9 cellular contexts compared by ENCODE assay signal in genomic region chr12:54028324-54029201, GRCh38. TPM values are rescaled to one million over a fixed set of nuclear protein-coding genes. Genes with fewer than 3 reads are reported as not detected.
A peak's percentile ranks its signal among the peaks of the same experiment; 100 is the strongest.
DNase-seq lines count a peak whose midpoint lies in the region; ATAC-seq and TF ChIP-seq lines count a peak whose summit lies in the region.
"Had no signal": no experiment of that assay in that cellular context is flagged by ENCODE, and none has a peak within 500 bp of the region (broad histone marks: within the 10 kb centered on the region; RNA-seq: fewer than 3 reads in every experiment).

HOXC6 (plus strand) TSS chr12:54028440; CDS start chr12:54028522, 82 bp downstream.

- no peak for TF ChIP-seq CTCF in thoracic aorta (IDR thresholded peaks at IDR 0.05)

- H3K27me3 ChIP-seq in thoracic aorta (replicated peaks; ENCODE audit: insufficient read depth) = no peaks in the 10 kb centered on the region

- peaks cover 20% of the 10 kb centered on the region for H3K4me1 Mint-ChIP-seq in activated CD4-positive, alpha-beta memory T cell treated with anti-CD3 and anti-CD28 coated beads for 36 hours (ENCODE audit: low read depth)
- H3K4me1 Mint-ChIP-seq in activated CD4-positive, alpha-beta memory T cell treated with anti-CD3 and anti-CD28 coated beads, Interleukin-2, amount 10 ng/mL, durations not matched to agents 7 days and 5 days = peaks cover 25% of the 10 kb centered on the region

- peaks cover 12% of the 10 kb centered on the region for H3K36me3 ChIP-seq in SK-N-MC (ENCODE audit: insufficient read depth, low read length)
- H3K36me3 ChIP-seq in thoracic aorta = peaks cover 3% of the 10 kb centered on the region

- H3K27me3 Mint-ChIP-seq in activated CD4-positive, alpha-beta memory T cell treated with anti-CD3 and anti-CD28 coated beads for 36 hours = peaks cover 74% of the 10 kb centered on the region
- peaks cover 88% of the 10 kb centered on the region for H3K27me3 Mint-ChIP-seq in activated CD4-positive, alpha-beta memory T cell treated with anti-CD3 and anti-CD28 coated beads, Interleukin-2, amount 10 ng/mL, durations not matched to agents 7 days and 5 days

- H3K9me3 ChIP-seq in SK-N-MC (ENCODE audit: low read depth, low read length) = no peaks in the 10 kb centered on the region
- H3K9me3 ChIP-seq in thoracic aorta = no peaks in the 10 kb centered on the region

- POLR2A ChIA-PET in activated CD4-positive, alpha-beta memory T cell treated with anti-CD3 and anti-CD28 coated beads for 36 hours (lab: Charles Lee) = no interaction called here
- POLR2A ChIA-PET in activated CD4-positive, alpha-beta memory T cell treated with anti-CD3 and anti-CD28 coated beads, Interleukin-2, amount 10 ng/mL, durations not matched to agents 7 days and 5 days (lab: Charles Lee) = interaction anchor here (0.6 kb wide), 1 partner anchor 263 kb away, joined by 3 read pairs; no protein-coding TSS in a partner anchor

- peaks cover 5% of the 10 kb centered on the region for H3K9me3 Mint-ChIP-seq in activated CD4-positive, alpha-beta memory T cell treated with anti-CD3 and anti-CD28 coated beads for 36 hours
- no peaks in the 10 kb centered on the region for H3K9me3 Mint-ChIP-seq in activated CD4-positive, alpha-beta memory T cell treated with anti-CD3 and anti-CD28 coated beads, Interleukin-2, amount 10 ng/mL, durations not matched to agents 7 days and 5 days

- no peak for DNase-seq in activated CD4-positive, alpha-beta memory T cell treated with anti-CD3 and anti-CD28 coated beads for 36 hours
- no peak for DNase-seq in activated CD4-positive, alpha-beta memory T cell treated with anti-CD3 and anti-CD28 coated beads, Interleukin-2, amount 10 ng/mL, durations not matched to agents 7 days and 5 days
- no peak for DNase-seq in SK-N-MC (ENCODE audit: low read depth, low spot score)
- DNase-seq in islet precursor cell = peak; percentile 75
- DNase-seq in thoracic aorta (ENCODE audit: low spot score) = no peak
- no peak for DNase-seq in NCI-H1105 treated with DMSO at 0.1 percent for 48 hours (lab: John Stamatoyannopoulos, UW)

- peak within 1 kb of the TSS; percentile 99 for H3K9ac ChIP-seq in SK-N-MC (ENCODE audit: insufficient read length)

- H3K36me3 Mint-ChIP-seq in activated CD4-positive, alpha-beta memory T cell treated with anti-CD3 and anti-CD28 coated beads for 36 hours = peaks cover 3% of the 10 kb centered on the region
- no peaks in the 10 kb centered on the region for H3K36me3 Mint-ChIP-seq in activated CD4-positive, alpha-beta memory T cell treated with anti-CD3 and anti-CD28 coated beads, Interleukin-2, amount 10 ng/mL, durations not matched to agents 7 days and 5 days (ENCODE audit: low read depth)

- peak within 1 kb of the TSS; percentile 1 for H3K4me3 Mint-ChIP-seq in activated CD4-positive, alpha-beta memory T cell treated with anti-CD3 and anti-CD28 coated beads for 36 hours
- H3K4me3 Mint-ChIP-seq in activated CD4-positive, alpha-beta memory T cell treated with anti-CD3 and anti-CD28 coated beads, Interleukin-2, amount 10 ng/mL, durations not matched to agents 7 days and 5 days = no peak within 1 kb of the TSS

- CTCF ChIA-PET in activated CD4-positive, alpha-beta memory T cell treated with anti-CD3 and anti-CD28 coated beads for 36 hours (lab: Charles Lee) = interaction anchor here (0.9 to 2.1 kb wide), 3 partner anchors 13 to 179 kb away, joined by 3 to 7 read pairs (median 3); no protein-coding TSS in a partner anchor
- CTCF ChIA-PET in activated CD4-positive, alpha-beta memory T cell treated with anti-CD3 and anti-CD28 coated beads, Interleukin-2, amount 10 ng/mL, durations not matched to agents 7 days and 5 days (lab: Charles Lee) = interaction anchor here (0.5 to 1.4 kb wide), 5 partner anchors 12 to 173 kb away, joined by 3 to 4 read pairs (median 3); no protein-coding TSS in a partner anchor

- H3K27ac ChIP-seq in SK-N-MC (peak within 1 kb of the TSS; percentile 96), thoracic aorta (peak within 1 kb of the TSS in 1 of 2 donors; percentile 7)

- ATAC-seq in thoracic aorta (ENCODE audit: insufficient number of reproducible peaks, low FRiP score, low read depth) (no peak), GM19324 (IDR thresholded peaks at IDR 0.05; ENCODE audit: low FRiP score, unreplicated experiment) (no peak), GM21423 (IDR thresholded peaks at IDR 0.05; ENCODE audit: unreplicated experiment) (no peak)

- H3K4me3 ChIP-seq in SK-N-MC (peak within 1 kb of the TSS; percentile 95), thoracic aorta (peak within 1 kb of the TSS; percentile 69)

- peaks cover 0 to 10% of the 10 kb centered on the region in 2 donors for H3K4me1 ChIP-seq in thoracic aorta (ENCODE audit: control insufficient read depth in 1 of 2, low read depth in 2 of 2)

- H3K27ac Mint-ChIP-seq in activated CD4-positive, alpha-beta memory T cell treated with anti-CD3 and anti-CD28 coated beads for 36 hours = no peak within 1 kb of the TSS
- H3K27ac Mint-ChIP-seq in activated CD4-positive, alpha-beta memory T cell treated with anti-CD3 and anti-CD28 coated beads, Interleukin-2, amount 10 ng/mL, durations not matched to agents 7 days and 5 days = no peak within 1 kb of the TSS

- intact Hi-C loops in activated CD4-positive, alpha-beta memory T cell treated with anti-CD3 and anti-CD28 coated beads for 36 hours (cut with micrococcal nuclease) = no loop called here

RNA-seq across cellular contexts. Expression of gene HOXC6, which starts in this region (rescaled TPM):
- total RNA-seq in activated CD4-positive, alpha-beta memory T cell treated with anti-CD3 and anti-CD28 coated beads for 36 hours = not detected
- not detected for total RNA-seq in activated CD4-positive, alpha-beta memory T cell treated with anti-CD3 and anti-CD28 coated beads, Interleukin-2, amount 10 ng/mL, durations not matched to agents 7 days and 5 days
- total RNA-seq in thoracic aorta = not detected
- total RNA-seq: mononuclear cell had no signal
